In the genomic region with DNA sequence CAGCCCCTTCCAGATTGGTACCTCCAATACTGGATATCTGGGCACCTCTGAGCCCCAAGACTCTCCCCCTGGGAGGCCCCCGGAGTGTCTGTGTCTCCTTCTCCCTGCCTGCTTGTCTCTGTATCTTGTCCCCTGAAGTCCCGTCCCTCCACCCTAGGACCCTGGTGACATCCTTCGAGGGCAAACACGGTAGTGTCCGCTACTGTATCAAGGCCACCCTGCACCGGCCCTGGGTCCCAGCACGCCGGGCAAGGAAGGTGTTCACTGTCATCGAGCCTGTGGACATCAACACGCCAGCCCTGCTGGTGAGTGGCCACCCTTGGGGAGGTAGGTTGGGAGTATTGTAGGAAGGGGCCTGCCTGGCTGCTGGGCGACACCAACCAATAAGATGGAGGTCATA, we compare ENCODE assay signal across 11 cellular contexts. TPM values are rescaled to one million over a fixed set of nuclear protein-coding genes. Genes with fewer than 3 reads are reported as not detected.
DNase-seq lines count a peak whose midpoint lies in the region; ATAC-seq, FAIRE-seq and TF ChIP-seq lines count a peak whose summit lies in the region.
"Had no signal": no experiment of that assay in that cellular context is flagged by ENCODE, and none has a peak within 500 bp of the region (broad histone marks: within the 10 kb centered on the region; RNA-seq: fewer than 3 reads in every experiment).

No MANE protein-coding gene starts in this region.

- WGBS in GM23248 (ENCODE audit: low coverage in 1 of 2, low lambda C conversion rate in 2 of 2, missing lambda C conversion rate in 2 of 2), 2 experiments: 86 to 88% methylated on average over 11 of the region's 11 CpGs

- H3K36me3 Mint-ChIP-seq in activated CD8-positive, alpha-beta T cell treated with anti-CD3 and anti-CD28 coated beads, Interleukin-2, amount 10 ng/mL, durations not matched to agents 7 days and 5 days (ENCODE audit: low read depth): peaks cover 46% of the 10 kb centered on the region
- H3K36me3 Mint-ChIP-seq in glutamatergic neuron (ENCODE audit: unreplicated experiment): no peaks in the 10 kb centered on the region

- H3K27me3 Mint-ChIP-seq in activated CD8-positive, alpha-beta T cell treated with anti-CD3 and anti-CD28 coated beads, Interleukin-2, amount 10 ng/mL, durations not matched to agents 7 days and 5 days (ENCODE audit: low read depth): no peaks in the 10 kb centered on the region
- peaks cover 1% of the 10 kb centered on the region for H3K27me3 Mint-ChIP-seq in glutamatergic neuron (ENCODE audit: unreplicated experiment)

- POLR2A ChIA-PET in activated CD8-positive, alpha-beta T cell treated with anti-CD3 and anti-CD28 coated beads, Interleukin-2, amount 10 ng/mL, durations not matched to agents 7 days and 5 days (lab: Charles Lee): interaction anchor here (0.6 to 1.6 kb wide), 3 partner anchors 15 to 53 kb away, joined by 3 to 5 read pairs (median 4); no protein-coding TSS in a partner anchor

- H3K4me2 ChIP-seq in GM23248 (ENCODE audit: unreplicated experiment): peak overlapping the region; percentile 97

- CTCF ChIA-PET in activated CD8-positive, alpha-beta T cell treated with anti-CD3 and anti-CD28 coated beads, Interleukin-2, amount 10 ng/mL, durations not matched to agents 7 days and 5 days (lab: Charles Lee): interaction anchor here (0.7 to 3.9 kb wide), 6 partner anchors 16 to 102 kb away, joined by 3 to 115 read pairs (median 12); no protein-coding TSS in a partner anchor

- peak overlapping the region; percentile 80 for H3K27ac Mint-ChIP-seq in activated CD8-positive, alpha-beta T cell treated with anti-CD3 and anti-CD28 coated beads, Interleukin-2, amount 10 ng/mL, durations not matched to agents 7 days and 5 days
- no peak overlapping the region for H3K27ac Mint-ChIP-seq in glutamatergic neuron (ENCODE audit: unreplicated experiment)

- no peaks in the 10 kb centered on the region for H3K79me2 ChIP-seq in GM23248 (ENCODE audit: insufficient read depth)

- TF ChIP-seq POLR2A in GM12892 (IDR thresholded peaks at IDR 0.05; ENCODE audit: low read depth, low read length): no peak

- H3K27ac ChIP-seq in GM23248 (no peak overlapping the region), skin epidermis (peak overlapping the region in 20 of 21 experiments; percentile 29 to 90 (median 72))
- H3K27ac ChIP-seq: cardiac muscle cell had no signal

- H3K9ac ChIP-seq in GM23248: peak overlapping the region; percentile 12; the same call in 1 of the 2 replicates

- H3K9me3 Mint-ChIP-seq in activated CD8-positive, alpha-beta T cell treated with anti-CD3 and anti-CD28 coated beads, Interleukin-2, amount 10 ng/mL, durations not matched to agents 7 days and 5 days (ENCODE audit: insufficient read depth): no peaks in the 10 kb centered on the region
- H3K9me3 Mint-ChIP-seq in glutamatergic neuron (ENCODE audit: unreplicated experiment): peaks cover 6% of the 10 kb centered on the region

- peaks cover 25% of the 10 kb centered on the region; the same call in 1 of the 2 replicates for H3K36me3 ChIP-seq in GM23248 (ENCODE audit: low read depth)
- H3K36me3 ChIP-seq: cardiac muscle cell had no signal

- no peak for TF ChIP-seq CTCF in glutamatergic neuron (IDR thresholded peaks at IDR 0.05; ENCODE audit: partially characterized antibody, unreplicated experiment)

- DNase-seq in GM23248 (no peak), glutamatergic neuron (no peak), GM12892 (ENCODE audit: insufficient read length) (no peak), NCI-H226 (no peak)
- DNase-seq in activated CD8-positive, alpha-beta T cell treated with anti-CD3 and anti-CD28 coated beads, Interleukin-2, amount 10 ng/mL, durations not matched to agents 7 days and 5 days: no peak
- no peak for DNase-seq in stimulated activated CD4-positive, alpha-beta T cell treated with anti-CD3 and anti-CD28 coated beads, Interleukin-1b, Interleukin-23, amount 100 ng/mL, for 48 hours
- DNase-seq: NCI-H2171 treated with DMSO at 0.1 percent for 48 hours had no signal

- H3F3A ChIP-seq in GM23248 (ENCODE audit: insufficient read depth): 0 out of 2 replicates have a peak, but pooled peaks cover 5% of the 10 kb centered on the region

- peaks cover 45% of the 10 kb centered on the region for H3K4me1 Mint-ChIP-seq in activated CD8-positive, alpha-beta T cell treated with anti-CD3 and anti-CD28 coated beads, Interleukin-2, amount 10 ng/mL, durations not matched to agents 7 days and 5 days (ENCODE audit: low read depth)
- no peaks in the 10 kb centered on the region for H3K4me1 Mint-ChIP-seq in glutamatergic neuron (ENCODE audit: low read depth, unreplicated experiment)

- no peaks in the 10 kb centered on the region for H3K27me3 ChIP-seq in GM23248 (replicated peaks; ENCODE audit: insufficient read depth)
- H3K27me3 ChIP-seq: cardiac muscle cell had no signal

- peak overlapping the region; percentile 74 for H3K4me3 Mint-ChIP-seq in activated CD8-positive, alpha-beta T cell treated with anti-CD3 and anti-CD28 coated beads, Interleukin-2, amount 10 ng/mL, durations not matched to agents 7 days and 5 days
- peak overlapping the region; percentile 34 for H3K4me3 Mint-ChIP-seq in glutamatergic neuron (ENCODE audit: unreplicated experiment)

- no peak for FAIRE-seq in GM12892 (lab: Jason Lieb, UNC)
- FAIRE-seq: islet of Langerhans had no signal

- H3K9me2 ChIP-seq in GM23248 (ENCODE audit: insufficient read depth): no peaks in the 10 kb centered on the region

- no peaks in the 10 kb centered on the region for H3K9me3 ChIP-seq in GM23248 (ENCODE audit: low read depth)

- H2AFZ ChIP-seq in GM23248: no peak overlapping the region

- in situ Hi-C loops in GM23248 (cut with MboI): loop anchor here (10.0 kb wide), 1 partner anchor 46 kb away; no protein-coding TSS in a partner anchor

- no peaks in the 10 kb centered on the region for H4K20me1 ChIP-seq in GM23248 (ENCODE audit: insufficient read depth)

- ATAC-seq in activated CD8-positive, alpha-beta T cell treated with anti-CD3 and anti-CD28 coated beads, Interleukin-2, amount 10 ng/mL, durations not matched to agents 7 days and 5 days: no peak
- ATAC-seq in GM21515 (IDR thresholded peaks at IDR 0.05; ENCODE audit: unreplicated experiment): no peak

- H3K4me3 ChIP-seq in GM23248 (0 out of 2 replicates have a peak overlapping the region, but pooled peaks have one; percentile 2), skin epidermis (peak overlapping the region; percentile 34 to 47 (median 44))

- peaks cover 8% of the 10 kb centered on the region for H3K4me1 ChIP-seq in GM23248 (ENCODE audit: insufficient read depth)

RNA-seq across cellular contexts. Expression of gene ARRDC2, which starts 0.8 kb away (rescaled TPM):
- total RNA-seq in GM23248 (2014; rRNA removed; shearing (Covaris generic)): 15.9 and 19.7 TPM in 2 replicates
- 5.4 and 5.7 TPM in 2 replicates for polyA plus RNA-seq in GM23248 (2016; fragmentation: Nextera tagmentation; extraction: Ambion mirVana)
- total RNA-seq in activated CD8-positive, alpha-beta T cell treated with anti-CD3 and anti-CD28 coated beads, Interleukin-2, amount 10 ng/mL, durations not matched to agents 7 days and 5 days: 10 to 100 TPM; 33.8 to 34.2 TPM
- 4.0 TPM for total RNA-seq in glutamatergic neuron (ENCODE audit: unreplicated experiment)
- polyA plus RNA-seq in GM12892 (2012; ENCODE audit: missing spikeins): 7.5 TPM

RNA-seq across cellular contexts. Expression of gene KCNN1, which starts 41.9 kb away (rescaled TPM):
- total RNA-seq in GM23248 (2014; rRNA removed; shearing (Covaris generic)): not detected in 2 replicates
- not detected in 2 replicates for polyA plus RNA-seq in GM23248 (2016; fragmentation: Nextera tagmentation; extraction: Ambion mirVana)
- not detected for total RNA-seq in activated CD8-positive, alpha-beta T cell treated with anti-CD3 and anti-CD28 coated beads, Interleukin-2, amount 10 ng/mL, durations not matched to agents 7 days and 5 days
- total RNA-seq in glutamatergic neuron (ENCODE audit: unreplicated experiment): 91.1 TPM
- polyA plus RNA-seq in GM12892 (2012; ENCODE audit: missing spikeins): 1.5 TPM

Comparison
In these comparisons a context has a peak if more than half of its experiments do, and no peak if none do; other contexts are left out.
1. RNA of gene KCNN1, which starts 41.9 kb away (total RNA-seq): 91.1 TPM in glutamatergic neuron (single experiment); not detected in GM23248 and not detected in activated CD8-positive, alpha-beta T cell treated with anti-CD3 and anti-CD28 coated beads, Interleukin-2, amount 10 ng/mL, durations not matched to agents 7 days and 5 days; every median in the first group is over 10 times any median in the second.